Comparison of ENCODE assay signal across 1 cellular context in genomic region chr3:171873561-171873960, GRCh38.
TF ChIP-seq lines count a peak whose summit lies in the region.

No MANE protein-coding gene starts in this region.

TF ChIP-seq in K562, 482 proteins besides CTCF, POLR2A, EP300 and RAD21 (continued from another document):
- TF ChIP-seq ZBTB40 (IDR thresholded peaks at IDR 0.05), result no peak
- TF ChIP-seq ZBTB40 (CRISPR knock-in tag; IDR thresholded peaks at IDR 0.05), result no peak
TF ChIP-seq in K562: peak in this region for 0.
